ENCODE assay signal across 8 cellular contexts in the genomic region with DNA sequence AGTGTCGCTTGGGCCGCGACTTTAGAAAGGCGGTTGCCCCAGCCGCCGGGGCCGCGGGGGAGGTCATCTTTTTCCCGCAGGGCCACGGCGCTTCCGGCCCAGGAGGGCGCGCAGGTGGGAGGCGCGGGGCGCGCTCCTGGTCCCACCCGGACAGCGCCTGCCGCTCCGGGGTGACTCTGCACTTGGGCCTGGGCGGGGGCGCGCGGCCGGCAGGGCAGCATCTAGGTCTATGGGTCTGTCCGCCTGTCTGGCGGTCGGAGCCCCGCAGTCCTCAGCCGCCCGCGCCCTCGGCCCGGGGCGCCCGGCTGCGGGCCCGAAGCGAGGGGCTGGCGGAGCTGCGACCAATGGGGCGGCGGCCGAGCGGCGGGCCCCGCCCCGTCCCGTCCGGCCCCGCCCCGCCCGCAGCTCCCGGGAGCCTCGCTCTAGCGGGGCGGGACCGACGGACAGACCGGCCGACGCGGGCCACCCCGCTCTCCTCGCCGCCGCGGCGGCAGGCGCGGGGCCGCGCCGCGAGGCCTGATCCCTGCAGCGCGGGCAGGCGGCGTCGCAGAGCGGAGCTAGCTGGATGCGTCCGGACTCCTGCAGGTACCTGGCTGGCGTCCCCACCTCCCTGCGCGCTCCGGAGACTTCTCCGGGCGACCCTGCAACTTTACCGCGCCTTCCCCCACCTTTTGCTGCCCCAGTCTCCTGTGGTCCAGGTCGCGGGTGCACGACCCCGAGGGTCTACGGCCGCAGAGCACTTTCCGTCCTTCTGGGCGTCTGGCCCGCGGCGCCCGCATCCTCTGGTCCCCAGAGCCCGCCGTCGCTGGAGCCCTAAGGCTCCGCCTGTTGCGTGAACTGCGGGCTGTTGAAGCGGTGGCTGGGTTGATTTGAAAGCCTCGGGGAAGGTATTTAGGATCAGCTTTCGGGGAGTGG. TPM values are rescaled to one million over a fixed set of nuclear protein-coding genes. Genes with fewer than 3 reads are reported as not detected.
A peak's percentile ranks its signal among the peaks of the same experiment; 100 is the strongest.
DNase-seq lines count a peak whose midpoint lies in the region; ATAC-seq and TF ChIP-seq lines count a peak whose summit lies in the region.

A gene with protein sequence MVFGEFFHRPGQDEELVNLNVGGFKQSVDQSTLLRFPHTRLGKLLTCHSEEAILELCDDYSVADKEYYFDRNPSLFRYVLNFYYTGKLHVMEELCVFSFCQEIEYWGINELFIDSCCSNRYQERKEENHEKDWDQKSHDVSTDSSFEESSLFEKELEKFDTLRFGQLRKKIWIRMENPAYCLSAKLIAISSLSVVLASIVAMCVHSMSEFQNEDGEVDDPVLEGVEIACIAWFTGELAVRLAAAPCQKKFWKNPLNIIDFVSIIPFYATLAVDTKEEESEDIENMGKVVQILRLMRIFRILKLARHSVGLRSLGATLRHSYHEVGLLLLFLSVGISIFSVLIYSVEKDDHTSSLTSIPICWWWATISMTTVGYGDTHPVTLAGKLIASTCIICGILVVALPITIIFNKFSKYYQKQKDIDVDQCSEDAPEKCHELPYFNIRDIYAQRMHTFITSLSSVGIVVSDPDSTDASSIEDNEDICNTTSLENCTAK (plus strand): TSS at position 446 of the 915 bp plus-strand sequence. CDS start 52,342 bp downstream, outside the sequence.

- H3K9me2 ChIP-seq in SU-DHL-6 (replicated peaks; ENCODE audit: insufficient read depth, low read length), result no peaks in the 10 kb centered on the region

- H3K4me1 ChIP-seq in mucosa of stomach (ENCODE audit: control insufficient read depth, insufficient read depth, low read length) (peaks cover 8% of the 10 kb centered on the region), aorta (ENCODE audit: control insufficient read depth in 1 of 2, insufficient read depth in 2 of 2, low read length in 2 of 2) (no peaks in the 10 kb centered on the region)

- H3K4me2 ChIP-seq in SU-DHL-6 (ENCODE audit: low read depth, low read length, poor library complexity, severe bottlenecking), result peak within 1 kb of the TSS; percentile 63

- DNase-seq in GM03348 (ENCODE audit: low spot score) (peak; percentile 96), epithelial cell of esophagus (ENCODE audit: low read depth) (peak; percentile 57), aorta (peak; percentile 55 to 81)
- DNase-seq in stimulated activated CD4-positive, alpha-beta T cell treated with anti-CD3 and anti-CD28 coated beads, Interleukin-4, amount 100 ng/mL, for 24 hours, result no peak

- H3K4me3 ChIP-seq in SU-DHL-6 (ENCODE audit: insufficient read depth, low read length, poor library complexity, severe bottlenecking) (peak within 1 kb of the TSS; percentile 56), epithelial cell of esophagus (ENCODE audit: low read length) (peak within 1 kb of the TSS; percentile 65), mucosa of stomach (ENCODE audit: low read length) (peak within 1 kb of the TSS; percentile 46), aorta (ENCODE audit: low read length in 2 of 2) (peak within 1 kb of the TSS; percentile 51 to 81)

- intact Hi-C loops in aorta (cut with DNase I), result loop anchor here in 1 of 2 donors (2.0 to 5.0 kb wide), 2 partner anchors 54 to 98 kb away; no protein-coding TSS in a partner anchor

- H4K20me1 ChIP-seq in SU-DHL-6 (ENCODE audit: low read depth, low read length), result no peaks in the 10 kb centered on the region

- H3K27me3 ChIP-seq in SU-DHL-6 (ENCODE audit: low read length), result peaks cover 2% of the 10 kb centered on the region; the same call in 1 of the 2 replicates
- H3K27me3 ChIP-seq in mucosa of stomach (ENCODE audit: control insufficient read depth, insufficient read depth, low read length), result peaks cover 38% of the 10 kb centered on the region
- H3K27me3 ChIP-seq in aorta (ENCODE audit: control insufficient read depth in 1 of 2, insufficient read depth in 2 of 2, low read length in 1 of 2), result no peaks in the 10 kb centered on the region

- no peak for TF ChIP-seq CTCF in SU-DHL-6 (IDR thresholded peaks at IDR 0.05; ENCODE audit: insufficient read depth, low read length, poor library complexity, severe bottlenecking)
- TF ChIP-seq CTCF in epithelial cell of esophagus (IDR thresholded peaks at IDR 0.05; ENCODE audit: insufficient read depth, low read depth, low read length, missing control alignments), result no peak

- ATAC-seq in GM21367 (IDR thresholded peaks at IDR 0.05; ENCODE audit: unreplicated experiment) (peak; percentile 86), HG03558 (IDR thresholded peaks at IDR 0.05; ENCODE audit: extremely low read depth, unreplicated experiment) (peak; percentile 76), aorta (ENCODE audit: low FRiP score) (peak; percentile 89)

- H3K9ac ChIP-seq in SU-DHL-6 (ENCODE audit: low read length), result peak within 1 kb of the TSS; percentile 41; the same call in 1 of the 2 replicates
- H3K9ac ChIP-seq in mucosa of stomach (ENCODE audit: low read length), result peak within 1 kb of the TSS; percentile 13

- H3K36me3 ChIP-seq in SU-DHL-6 (ENCODE audit: low read length), result no peaks in the 10 kb centered on the region
- no peaks in the 10 kb centered on the region for H3K36me3 ChIP-seq in mucosa of stomach (ENCODE audit: control insufficient read depth, insufficient read depth, low read length)
- H3K36me3 ChIP-seq in aorta (ENCODE audit: control insufficient read depth in 1 of 2, insufficient read depth in 2 of 2, low read length in 1 of 2), result no peaks in the 10 kb centered on the region

- no peaks in the 10 kb centered on the region for H3F3A ChIP-seq in SU-DHL-6 (ENCODE audit: insufficient read depth)

- no peaks in the 10 kb centered on the region for H3K79me2 ChIP-seq in SU-DHL-6 (ENCODE audit: insufficient read depth, low read length)

- peak within 1 kb of the TSS; percentile 58 for H2AFZ ChIP-seq in SU-DHL-6 (ENCODE audit: low read depth, low read length, severe bottlenecking)

- 0 to 1% methylated on average over 81 to 114 of the region's 114 CpGs for WGBS in aorta, 2 donors

- H3K27ac ChIP-seq in SU-DHL-6 (ENCODE audit: low read depth, low read length) (no peak within 1 kb of the TSS), aorta (ENCODE audit: low read depth in 1 of 2, low read length in 2 of 2) (peak within 1 kb of the TSS in 1 of 2 donors; percentile 55)

- H3K9me3 ChIP-seq in SU-DHL-6 (ENCODE audit: insufficient read depth, low read length), result no peaks in the 10 kb centered on the region
- no peaks in the 10 kb centered on the region for H3K9me3 ChIP-seq in mucosa of stomach (ENCODE audit: control insufficient read depth, low read length)
- H3K9me3 ChIP-seq in aorta (ENCODE audit: control insufficient read depth, low read length), result no peaks in the 10 kb centered on the region

RNA-seq across cellular contexts. Expression of the gene that starts here (rescaled TPM):
- total RNA-seq in aorta, result 10 to 100 TPM in 1 of 2 donors, 1 to 10 TPM in 1; 8.8 to 13.7 TPM
- polyA plus RNA-seq in aorta, result 10 to 100 TPM in 1 of 2 donors, 1 to 10 TPM in 1; 5.4 to 15.0 TPM
